In genomic region chr19:51690359-51691121, GRCh38 we compare ENCODE assay signal across 1 cellular context.
TF ChIP-seq lines count a peak whose summit lies in the region.

No MANE protein-coding gene starts in this region.

TF ChIP-seq in HepG2, 621 proteins besides CTCF, POLR2A, EP300 and RAD21 (continues in another document):
- TF ChIP-seq RFX3 (CRISPR knock-in tag; IDR thresholded peaks at IDR 0.05) (peak; percentile 72), ZNF652 (CRISPR knock-in tag; IDR thresholded peaks at IDR 0.05; ENCODE audit: borderline replicate concordance, low read depth) (peak; percentile 95), ZNF792 (CRISPR knock-in tag; IDR thresholded peaks at IDR 0.05) (no peak), SALL1 (CRISPR knock-in tag; IDR thresholded peaks at IDR 0.05) (peak; percentile 30; the same call in 1 of the 2 replicates), MEIS2 (CRISPR knock-in tag; IDR thresholded peaks at IDR 0.05) (no peak), ZNF263 (CRISPR knock-in tag; IDR thresholded peaks at IDR 0.05) (peak; percentile 74), AHDC1 (CRISPR knock-in tag; IDR thresholded peaks at IDR 0.05; ENCODE audit: borderline replicate concordance) (no peak), NR2F2 (IDR thresholded peaks at IDR 0.05; ENCODE audit: borderline replicate concordance, low read depth) (0 out of 2 replicates have a peak, but pooled peaks have one; percentile 52), ZC3H4 (CRISPR knock-in tag; IDR thresholded peaks at IDR 0.05; ENCODE audit: borderline replicate concordance) (no peak), AGO1 (IDR thresholded peaks at IDR 0.05; ENCODE audit: low read depth, low read length, poor library complexity, severe bottlenecking) (peak; percentile 53), HIVEP1 (CRISPR knock-in tag; IDR thresholded peaks at IDR 0.05) (peak; percentile 61; the same call in 1 of the 2 replicates), SAP130 (CRISPR knock-in tag; IDR thresholded peaks at IDR 0.05; ENCODE audit: low read depth) (peak; percentile 40), RARA (CRISPR knock-in tag; IDR thresholded peaks at IDR 0.05) (peak; percentile 48), MXI1 (IDR thresholded peaks at IDR 0.05; ENCODE audit: borderline replicate concordance, low read depth, low read length) (0 out of 3 replicates have a peak, but pooled peaks have one; percentile 25), RFX1 (IDR thresholded peaks at IDR 0.05) (peak; percentile 38), KDM5A (IDR thresholded peaks at IDR 0.05; ENCODE audit: borderline replicate concordance, low read length) (no peak), HNF4G (IDR thresholded peaks at IDR 0.05; ENCODE audit: borderline replicate concordance, low read depth, low read length) (peak; percentile 30; the same call in 1 of the 2 replicates), HNF4G (CRISPR knock-in tag; IDR thresholded peaks at IDR 0.05; ENCODE audit: borderline replicate concordance, low read depth) (no peak), THAP11 (CRISPR knock-in tag; IDR thresholded peaks at IDR 0.05) (peak; percentile 29; the same call in 1 of the 2 replicates), FOXO1 (CRISPR knock-in tag; IDR thresholded peaks at IDR 0.05) (no peak), ZNF788 (CRISPR knock-in tag; IDR thresholded peaks at IDR 0.05; ENCODE audit: borderline replicate concordance) (peak; percentile 12; the same call in 1 of the 2 replicates), ZNF841 (CRISPR knock-in tag; IDR thresholded peaks at IDR 0.05; ENCODE audit: borderline replicate concordance) (no peak), ZNF441 (CRISPR knock-in tag; IDR thresholded peaks at IDR 0.05; ENCODE audit: borderline replicate concordance) (no peak), ELF1 (CRISPR knock-in tag; IDR thresholded peaks at IDR 0.05) (0 out of 2 replicates have a peak, but pooled peaks have one; percentile 14), SKI (IDR thresholded peaks at IDR 0.05; ENCODE audit: partially characterized antibody) (peak; percentile 89), NR2F1 (CRISPR knock-in tag; IDR thresholded peaks at IDR 0.05) (peak in 1 of 2 experiments; percentile 70; a peak in 2 of 4 replicates), ZNF468 (CRISPR knock-in tag; IDR thresholded peaks at IDR 0.05) (no peak), NR2F6 (IDR thresholded peaks at IDR 0.05) (peak; percentile 75), NR2F6 (CRISPR knock-in tag; IDR thresholded peaks at IDR 0.05) (0 out of 2 replicates have a peak, but pooled peaks have one; percentile 15), YY1 (IDR thresholded peaks at IDR 0.05; ENCODE audit: insufficient read depth, insufficient replicate concordance, low read depth, low read length) (no peak)
- TF ChIP-seq, protein P1, sequence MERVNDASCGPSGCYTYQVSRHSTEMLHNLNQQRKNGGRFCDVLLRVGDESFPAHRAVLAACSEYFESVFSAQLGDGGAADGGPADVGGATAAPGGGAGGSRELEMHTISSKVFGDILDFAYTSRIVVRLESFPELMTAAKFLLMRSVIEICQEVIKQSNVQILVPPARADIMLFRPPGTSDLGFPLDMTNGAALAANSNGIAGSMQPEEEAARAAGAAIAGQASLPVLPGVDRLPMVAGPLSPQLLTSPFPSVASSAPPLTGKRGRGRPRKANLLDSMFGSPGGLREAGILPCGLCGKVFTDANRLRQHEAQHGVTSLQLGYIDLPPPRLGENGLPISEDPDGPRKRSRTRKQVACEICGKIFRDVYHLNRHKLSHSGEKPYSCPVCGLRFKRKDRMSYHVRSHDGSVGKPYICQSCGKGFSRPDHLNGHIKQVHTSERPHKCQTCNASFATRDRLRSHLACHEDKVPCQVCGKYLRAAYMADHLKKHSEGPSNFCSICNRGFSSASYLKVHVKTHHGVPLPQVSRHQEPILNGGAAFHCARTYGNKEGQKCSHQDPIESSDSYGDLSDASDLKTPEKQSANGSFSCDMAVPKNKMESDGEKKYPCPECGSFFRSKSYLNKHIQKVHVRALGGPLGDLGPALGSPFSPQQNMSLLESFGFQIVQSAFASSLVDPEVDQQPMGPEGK (CRISPR knock-in tag; IDR thresholded peaks at IDR 0.05), result peak; percentile 91
- TF ChIP-seq, protein P2, sequence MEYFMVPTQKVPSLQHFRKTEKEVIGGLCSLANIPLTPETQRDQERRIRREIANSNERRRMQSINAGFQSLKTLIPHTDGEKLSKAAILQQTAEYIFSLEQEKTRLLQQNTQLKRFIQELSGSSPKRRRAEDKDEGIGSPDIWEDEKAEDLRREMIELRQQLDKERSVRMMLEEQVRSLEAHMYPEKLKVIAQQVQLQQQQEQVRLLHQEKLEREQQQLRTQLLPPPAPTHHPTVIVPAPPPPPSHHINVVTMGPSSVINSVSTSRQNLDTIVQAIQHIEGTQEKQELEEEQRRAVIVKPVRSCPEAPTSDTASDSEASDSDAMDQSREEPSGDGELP (IDR thresholded peaks at IDR 0.05; ENCODE audit: borderline replicate concordance, low read depth), result peak; percentile 61; the same call in 1 of the 2 replicates
- TF ChIP-seq, protein P3, sequence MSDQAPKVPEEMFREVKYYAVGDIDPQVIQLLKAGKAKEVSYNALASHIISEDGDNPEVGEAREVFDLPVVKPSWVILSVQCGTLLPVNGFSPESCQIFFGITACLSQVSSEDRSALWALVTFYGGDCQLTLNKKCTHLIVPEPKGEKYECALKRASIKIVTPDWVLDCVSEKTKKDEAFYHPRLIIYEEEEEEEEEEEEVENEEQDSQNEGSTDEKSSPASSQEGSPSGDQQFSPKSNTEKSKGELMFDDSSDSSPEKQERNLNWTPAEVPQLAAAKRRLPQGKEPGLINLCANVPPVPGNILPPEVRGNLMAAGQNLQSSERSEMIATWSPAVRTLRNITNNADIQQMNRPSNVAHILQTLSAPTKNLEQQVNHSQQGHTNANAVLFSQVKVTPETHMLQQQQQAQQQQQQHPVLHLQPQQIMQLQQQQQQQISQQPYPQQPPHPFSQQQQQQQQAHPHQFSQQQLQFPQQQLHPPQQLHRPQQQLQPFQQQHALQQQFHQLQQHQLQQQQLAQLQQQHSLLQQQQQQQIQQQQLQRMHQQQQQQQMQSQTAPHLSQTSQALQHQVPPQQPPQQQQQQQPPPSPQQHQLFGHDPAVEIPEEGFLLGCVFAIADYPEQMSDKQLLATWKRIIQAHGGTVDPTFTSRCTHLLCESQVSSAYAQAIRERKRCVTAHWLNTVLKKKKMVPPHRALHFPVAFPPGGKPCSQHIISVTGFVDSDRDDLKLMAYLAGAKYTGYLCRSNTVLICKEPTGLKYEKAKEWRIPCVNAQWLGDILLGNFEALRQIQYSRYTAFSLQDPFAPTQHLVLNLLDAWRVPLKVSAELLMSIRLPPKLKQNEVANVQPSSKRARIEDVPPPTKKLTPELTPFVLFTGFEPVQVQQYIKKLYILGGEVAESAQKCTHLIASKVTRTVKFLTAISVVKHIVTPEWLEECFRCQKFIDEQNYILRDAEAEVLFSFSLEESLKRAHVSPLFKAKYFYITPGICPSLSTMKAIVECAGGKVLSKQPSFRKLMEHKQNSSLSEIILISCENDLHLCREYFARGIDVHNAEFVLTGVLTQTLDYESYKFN (CRISPR knock-in tag; conservative IDR thresholded peaks at IDR 0.05), result 0 out of 2 replicates have a peak, but pooled peaks have one; percentile 32
- TF ChIP-seq, protein P4, sequence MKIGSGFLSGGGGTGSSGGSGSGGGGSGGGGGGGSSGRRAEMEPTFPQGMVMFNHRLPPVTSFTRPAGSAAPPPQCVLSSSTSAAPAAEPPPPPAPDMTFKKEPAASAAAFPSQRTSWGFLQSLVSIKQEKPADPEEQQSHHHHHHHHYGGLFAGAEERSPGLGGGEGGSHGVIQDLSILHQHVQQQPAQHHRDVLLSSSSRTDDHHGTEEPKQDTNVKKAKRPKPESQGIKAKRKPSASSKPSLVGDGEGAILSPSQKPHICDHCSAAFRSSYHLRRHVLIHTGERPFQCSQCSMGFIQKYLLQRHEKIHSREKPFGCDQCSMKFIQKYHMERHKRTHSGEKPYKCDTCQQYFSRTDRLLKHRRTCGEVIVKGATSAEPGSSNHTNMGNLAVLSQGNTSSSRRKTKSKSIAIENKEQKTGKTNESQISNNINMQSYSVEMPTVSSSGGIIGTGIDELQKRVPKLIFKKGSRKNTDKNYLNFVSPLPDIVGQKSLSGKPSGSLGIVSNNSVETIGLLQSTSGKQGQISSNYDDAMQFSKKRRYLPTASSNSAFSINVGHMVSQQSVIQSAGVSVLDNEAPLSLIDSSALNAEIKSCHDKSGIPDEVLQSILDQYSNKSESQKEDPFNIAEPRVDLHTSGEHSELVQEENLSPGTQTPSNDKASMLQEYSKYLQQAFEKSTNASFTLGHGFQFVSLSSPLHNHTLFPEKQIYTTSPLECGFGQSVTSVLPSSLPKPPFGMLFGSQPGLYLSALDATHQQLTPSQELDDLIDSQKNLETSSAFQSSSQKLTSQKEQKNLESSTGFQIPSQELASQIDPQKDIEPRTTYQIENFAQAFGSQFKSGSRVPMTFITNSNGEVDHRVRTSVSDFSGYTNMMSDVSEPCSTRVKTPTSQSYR (CRISPR knock-in tag; IDR thresholded peaks at IDR 0.05; ENCODE audit: borderline replicate concordance), result peak; percentile 70
- TF ChIP-seq, protein P5, sequence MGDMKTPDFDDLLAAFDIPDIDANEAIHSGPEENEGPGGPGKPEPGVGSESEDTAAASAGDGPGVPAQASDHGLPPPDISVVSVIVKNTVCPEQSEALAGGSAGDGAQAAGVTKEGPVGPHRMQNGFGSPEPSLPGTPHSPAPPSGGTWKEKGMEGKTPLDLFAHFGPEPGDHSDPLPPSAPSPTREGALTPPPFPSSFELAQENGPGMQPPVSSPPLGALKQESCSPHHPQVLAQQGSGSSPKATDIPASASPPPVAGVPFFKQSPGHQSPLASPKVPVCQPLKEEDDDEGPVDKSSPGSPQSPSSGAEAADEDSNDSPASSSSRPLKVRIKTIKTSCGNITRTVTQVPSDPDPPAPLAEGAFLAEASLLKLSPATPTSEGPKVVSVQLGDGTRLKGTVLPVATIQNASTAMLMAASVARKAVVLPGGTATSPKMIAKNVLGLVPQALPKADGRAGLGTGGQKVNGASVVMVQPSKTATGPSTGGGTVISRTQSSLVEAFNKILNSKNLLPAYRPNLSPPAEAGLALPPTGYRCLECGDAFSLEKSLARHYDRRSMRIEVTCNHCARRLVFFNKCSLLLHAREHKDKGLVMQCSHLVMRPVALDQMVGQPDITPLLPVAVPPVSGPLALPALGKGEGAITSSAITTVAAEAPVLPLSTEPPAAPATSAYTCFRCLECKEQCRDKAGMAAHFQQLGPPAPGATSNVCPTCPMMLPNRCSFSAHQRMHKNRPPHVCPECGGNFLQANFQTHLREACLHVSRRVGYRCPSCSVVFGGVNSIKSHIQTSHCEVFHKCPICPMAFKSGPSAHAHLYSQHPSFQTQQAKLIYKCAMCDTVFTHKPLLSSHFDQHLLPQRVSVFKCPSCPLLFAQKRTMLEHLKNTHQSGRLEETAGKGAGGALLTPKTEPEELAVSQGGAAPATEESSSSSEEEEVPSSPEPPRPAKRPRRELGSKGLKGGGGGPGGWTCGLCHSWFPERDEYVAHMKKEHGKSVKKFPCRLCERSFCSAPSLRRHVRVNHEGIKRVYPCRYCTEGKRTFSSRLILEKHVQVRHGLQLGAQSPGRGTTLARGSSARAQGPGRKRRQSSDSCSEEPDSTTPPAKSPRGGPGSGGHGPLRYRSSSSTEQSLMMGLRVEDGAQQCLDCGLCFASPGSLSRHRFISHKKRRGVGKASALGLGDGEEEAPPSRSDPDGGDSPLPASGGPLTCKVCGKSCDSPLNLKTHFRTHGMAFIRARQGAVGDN (CRISPR knock-in tag; IDR thresholded peaks at IDR 0.05), result peak; percentile 16; the same call in 1 of the 2 replicates
- TF ChIP-seq, protein P6, sequence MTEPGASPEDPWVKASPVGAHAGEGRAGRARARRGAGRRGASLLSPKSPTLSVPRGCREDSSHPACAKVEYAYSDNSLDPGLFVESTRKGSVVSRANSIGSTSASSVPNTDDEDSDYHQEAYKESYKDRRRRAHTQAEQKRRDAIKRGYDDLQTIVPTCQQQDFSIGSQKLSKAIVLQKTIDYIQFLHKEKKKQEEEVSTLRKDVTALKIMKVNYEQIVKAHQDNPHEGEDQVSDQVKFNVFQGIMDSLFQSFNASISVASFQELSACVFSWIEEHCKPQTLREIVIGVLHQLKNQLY (CRISPR knock-in tag; IDR thresholded peaks at IDR 0.05), result no peak
